ENCODE assay signal across 1 cellular context in the genomic region with DNA sequence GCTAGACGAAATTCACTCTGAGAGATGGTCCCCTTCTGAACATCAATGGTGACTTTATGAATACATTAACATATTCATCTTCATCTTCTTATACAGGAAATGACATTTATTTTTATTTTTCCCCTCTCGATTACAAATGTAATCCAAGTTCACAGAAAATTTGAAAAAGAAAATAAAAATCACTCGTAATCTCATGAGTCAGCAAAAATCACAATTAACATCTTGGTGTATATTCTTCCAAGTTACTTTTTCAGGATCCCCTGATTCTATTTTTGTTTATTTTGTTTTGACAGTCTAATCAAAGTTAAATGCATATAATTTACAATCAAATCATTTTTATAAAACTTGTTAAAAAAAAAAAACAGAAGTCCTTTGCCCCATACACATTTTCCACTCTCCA.
A peak's percentile ranks its signal among the peaks of the same experiment; 100 is the strongest.
TF ChIP-seq lines count a peak whose summit lies in the region.

No MANE protein-coding gene starts in this region.

TF ChIP-seq in HepG2, 621 proteins besides CTCF, POLR2A, EP300 and RAD21:
- TF ChIP-seq ZNF292 (CRISPR knock-in tag; IDR thresholded peaks at IDR 0.05; ENCODE audit: borderline replicate concordance, low read depth) (no peak), ZNF816 (CRISPR knock-in tag; IDR thresholded peaks at IDR 0.05; ENCODE audit: borderline replicate concordance) (no peak), HMG20B (CRISPR knock-in tag; conservative IDR thresholded peaks at IDR 0.05) (no peak), ZNF441 (CRISPR knock-in tag; IDR thresholded peaks at IDR 0.05; ENCODE audit: borderline replicate concordance) (no peak), MAFK (conservative IDR thresholded peaks at IDR 0.05 in 1 of 2, IDR thresholded peaks at IDR 0.05 in 1 of 2; ENCODE audit: low read length in 2 of 2) (peak; percentile 99 to 100), MAFF (IDR thresholded peaks at IDR 0.05; ENCODE audit: low read depth, low read length) (peak; percentile 100), ZNF282 (IDR thresholded peaks at IDR 0.05; ENCODE audit: partially characterized antibody) (no peak), FOXK1 (CRISPR knock-in tag; IDR thresholded peaks at IDR 0.05; ENCODE audit: borderline replicate concordance, low read depth) (no peak), ZNF331 (CRISPR knock-in tag; IDR thresholded peaks at IDR 0.05) (no peak), SIN3B (IDR thresholded peaks at IDR 0.05; ENCODE audit: low read length) (no peak), SRSF1 (optimal IDR thresholded peaks at IDR 0.05; ENCODE audit: low read depth, low read length) (no peak), FOSL2 (CRISPR knock-in tag; IDR thresholded peaks at IDR 0.05) (no peak), ZNF251 (CRISPR knock-in tag; IDR thresholded peaks at IDR 0.05) (no peak), SAFB2 (CRISPR knock-in tag; IDR thresholded peaks at IDR 0.05; ENCODE audit: borderline replicate concordance, low read depth) (no peak), ZNF616 (CRISPR knock-in tag; IDR thresholded peaks at IDR 0.05; ENCODE audit: low read depth) (no peak), NFE2L2 (IDR thresholded peaks at IDR 0.05; ENCODE audit: low read length) (peak; percentile 63), ZNF660 (CRISPR knock-in tag; IDR thresholded peaks at IDR 0.05; ENCODE audit: borderline replicate concordance, low read depth) (no peak)
- TF ChIP-seq, protein P1, sequence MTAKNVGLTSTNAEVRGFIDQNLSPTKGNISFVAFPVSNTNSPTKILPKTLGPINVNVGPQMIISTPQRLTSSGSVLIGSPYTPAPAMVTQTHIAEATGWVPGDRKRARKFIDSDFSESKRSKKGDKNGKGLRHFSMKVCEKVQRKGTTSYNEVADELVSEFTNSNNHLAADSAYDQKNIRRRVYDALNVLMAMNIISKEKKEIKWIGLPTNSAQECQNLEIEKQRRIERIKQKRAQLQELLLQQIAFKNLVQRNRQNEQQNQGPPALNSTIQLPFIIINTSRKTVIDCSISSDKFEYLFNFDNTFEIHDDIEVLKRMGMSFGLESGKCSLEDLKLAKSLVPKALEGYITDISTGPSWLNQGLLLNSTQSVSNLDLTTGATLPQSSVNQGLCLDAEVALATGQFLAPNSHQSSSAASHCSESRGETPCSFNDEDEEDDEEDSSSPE (CRISPR knock-in tag; IDR thresholded peaks at IDR 0.05), result no peak
- TF ChIP-seq, protein P2, sequence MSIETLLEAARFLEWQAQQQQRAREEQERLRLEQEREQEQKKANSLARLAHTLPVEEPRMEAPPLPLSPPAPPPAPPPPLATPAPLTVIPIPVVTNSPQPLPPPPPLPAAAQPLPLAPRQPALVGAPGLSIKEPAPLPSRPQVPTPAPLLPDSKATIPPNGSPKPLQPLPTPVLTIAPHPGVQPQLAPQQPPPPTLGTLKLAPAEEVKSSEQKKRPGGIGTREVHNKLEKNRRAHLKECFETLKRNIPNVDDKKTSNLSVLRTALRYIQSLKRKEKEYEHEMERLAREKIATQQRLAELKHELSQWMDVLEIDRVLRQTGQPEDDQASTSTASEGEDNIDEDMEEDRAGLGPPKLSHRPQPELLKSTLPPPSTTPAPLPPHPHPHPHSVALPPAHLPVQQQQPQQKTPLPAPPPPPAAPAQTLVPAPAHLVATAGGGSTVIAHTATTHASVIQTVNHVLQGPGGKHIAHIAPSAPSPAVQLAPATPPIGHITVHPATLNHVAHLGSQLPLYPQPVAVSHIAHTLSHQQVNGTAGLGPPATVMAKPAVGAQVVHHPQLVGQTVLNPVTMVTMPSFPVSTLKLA (IDR thresholded peaks at IDR 0.05), result no peak
